8 cellular contexts compared by ENCODE assay signal in genomic region chr1:89763649-89763986, GRCh38. TPM values are rescaled to one million over a fixed set of nuclear protein-coding genes. Genes with fewer than 3 reads are reported as not detected.
DNase-seq lines count a peak whose midpoint lies in the region; ATAC-seq and TF ChIP-seq lines count a peak whose summit lies in the region.

No MANE protein-coding gene starts in this region.

- H3K27ac Mint-ChIP-seq in activated CD4-positive, alpha-beta T cell treated with anti-CD3 and anti-CD28 coated beads for 36 hours: peak overlapping the region; percentile 89

- peaks cover 3% of the 10 kb centered on the region for H3K36me3 Mint-ChIP-seq in activated CD4-positive, alpha-beta T cell treated with anti-CD3 and anti-CD28 coated beads for 36 hours (ENCODE audit: low read depth)

- H3K4me1 ChIP-seq in right lobe of liver (peaks cover 0 to 17% (median 0%) of the 10 kb centered on the region in 4 donors), testis (peaks cover 6% of the 10 kb centered on the region)

- WGBS in right lobe of liver (ENCODE audit: insufficient coverage, low coverage, low lambda C conversion rate, missing lambda C conversion rate): 26% methylated on average over 5 of the region's 5 CpGs
- 39 to 47% methylated on average over 5 of the region's 5 CpGs for WGBS in testis, 2 donors

- peaks cover 48% of the 10 kb centered on the region for H3K4me1 Mint-ChIP-seq in activated CD4-positive, alpha-beta T cell treated with anti-CD3 and anti-CD28 coated beads for 36 hours

- no peaks in the 10 kb centered on the region for H3K27me3 Mint-ChIP-seq in activated CD4-positive, alpha-beta T cell treated with anti-CD3 and anti-CD28 coated beads for 36 hours

- no peak for TF ChIP-seq CTCF in right lobe of liver (IDR thresholded peaks at IDR 0.05)
- TF ChIP-seq CTCF in testis (IDR thresholded peaks at IDR 0.05): no peak

- DNase-seq in activated CD4-positive, alpha-beta T cell treated with anti-CD3 and anti-CD28 coated beads for 36 hours: no peak
- DNase-seq in activated CD4-positive, alpha-beta T cell treated with anti-CD3 and anti-CD28 coated beads, Interleukin-2, amount 50 U/mL, for 4 hours: no peak
- peak; percentile 8 for DNase-seq in astrocyte of the hippocampus (ENCODE audit: low read depth, low spot score)
- no peak for DNase-seq in right lobe of liver
- DNase-seq in testis: no peak
- no peak for DNase-seq in NCI-H128 (lab: John Stamatoyannopoulos, UW; ENCODE audit: unreplicated experiment)
- DNase-seq in mesenteric fat pad (ENCODE audit: low spot score): no peak
- no peak for DNase-seq in GOT3 (lab: John Stamatoyannopoulos, UW)

- CTCF ChIA-PET in activated CD4-positive, alpha-beta T cell treated with anti-CD3 and anti-CD28 coated beads for 36 hours (lab: Charles Lee): interaction anchor here (0.7 to 8.9 kb wide), 52 partner anchors 9 to 780 kb away, joined by 3 to 157 read pairs (median 6); partner anchors contain the start of gene LRRC8C

- no peaks in the 10 kb centered on the region for H3K9me3 Mint-ChIP-seq in activated CD4-positive, alpha-beta T cell treated with anti-CD3 and anti-CD28 coated beads for 36 hours (ENCODE audit: low read depth)

- TF ChIP-seq POLR2A in right lobe of liver (IDR thresholded peaks at IDR 0.05): no peak
- no peak for TF ChIP-seq POLR2A in testis (IDR thresholded peaks at IDR 0.05)

- H3K36me3 ChIP-seq in right lobe of liver (no peaks in the 10 kb centered on the region), testis (ENCODE audit: low read depth, missing control alignments) (no peaks in the 10 kb centered on the region)

- peak overlapping the region; percentile 68 for H3K4me3 Mint-ChIP-seq in activated CD4-positive, alpha-beta T cell treated with anti-CD3 and anti-CD28 coated beads for 36 hours

- ATAC-seq in activated CD4-positive, alpha-beta T cell treated with anti-CD3 and anti-CD28 coated beads for 36 hours: no peak
- no peak for ATAC-seq in right lobe of liver

- POLR2A ChIA-PET in activated CD4-positive, alpha-beta T cell treated with anti-CD3 and anti-CD28 coated beads for 36 hours (lab: Charles Lee): interaction anchor here (0.6 to 2.0 kb wide), 11 partner anchors 18 to 182 kb away, joined by 3 to 13 read pairs (median 5); partner anchors contain the start of gene LRRC8C

- no peaks in the 10 kb centered on the region for H3K27me3 ChIP-seq in right lobe of liver
- no peaks in the 10 kb centered on the region for H3K27me3 ChIP-seq in testis

- no peak overlapping the region for H3K27ac ChIP-seq in right lobe of liver
- H3K27ac ChIP-seq in testis: no peak overlapping the region

- H3K4me3 ChIP-seq in right lobe of liver (peak overlapping the region; percentile 26 to 46 (median 30)), testis (peak overlapping the region; percentile 24 to 32)

- no peaks in the 10 kb centered on the region for H3K9me3 ChIP-seq in right lobe of liver
- no peaks in the 10 kb centered on the region for H3K9me3 ChIP-seq in testis

- intact Hi-C loops in activated CD4-positive, alpha-beta T cell treated with anti-CD3 and anti-CD28 coated beads for 36 hours (cut with DNase I, micrococcal nuclease): loop anchor here (1.0 to 2.0 kb wide), 9 partner anchors 42 to 280 kb away; partner anchors contain the start of genes LRRC8B (in 1 of the 2) and LRRC8C (in 1 of the 2)
- intact Hi-C loops in right lobe of liver (cut with DNase I) (no loop called here), testis (cut with DNase I; ENCODE audit: low total_unique reads) (loop anchor here (5.0 kb wide), 1 partner anchor 281 kb away; no protein-coding TSS in a partner anchor)

RNA-seq across cellular contexts. Expression of gene LRRC8D, which starts 57.2 kb away (rescaled TPM):
- total RNA-seq in activated CD4-positive, alpha-beta T cell treated with anti-CD3 and anti-CD28 coated beads for 36 hours: 10 to 100 TPM; 24.3 to 30.0 TPM
- total RNA-seq in right lobe of liver: 10 to 100 TPM; 11.5 to 22.1 (median 19.3) TPM
- total RNA-seq in testis: 10 to 100 TPM; 41.1 to 46.1 TPM
- 20.8 TPM for polyA plus RNA-seq in testis (ENCODE audit: insufficient read depth, low read depth, low replicate concordance)
- total RNA-seq in mesenteric fat pad: 8.6 TPM

Comparison
In these comparisons a context has a peak if more than half of its experiments do, and no peak if none do; other contexts are left out.
1. intact Hi-C loops: an anchor here in activated CD4-positive, alpha-beta T cell treated with anti-CD3 and anti-CD28 coated beads for 36 hours (1.0 to 2.0 kb wide) and testis (5.0 kb wide); none called in right lobe of liver.